10 cellular contexts compared by ENCODE assay signal in the genomic region with DNA sequence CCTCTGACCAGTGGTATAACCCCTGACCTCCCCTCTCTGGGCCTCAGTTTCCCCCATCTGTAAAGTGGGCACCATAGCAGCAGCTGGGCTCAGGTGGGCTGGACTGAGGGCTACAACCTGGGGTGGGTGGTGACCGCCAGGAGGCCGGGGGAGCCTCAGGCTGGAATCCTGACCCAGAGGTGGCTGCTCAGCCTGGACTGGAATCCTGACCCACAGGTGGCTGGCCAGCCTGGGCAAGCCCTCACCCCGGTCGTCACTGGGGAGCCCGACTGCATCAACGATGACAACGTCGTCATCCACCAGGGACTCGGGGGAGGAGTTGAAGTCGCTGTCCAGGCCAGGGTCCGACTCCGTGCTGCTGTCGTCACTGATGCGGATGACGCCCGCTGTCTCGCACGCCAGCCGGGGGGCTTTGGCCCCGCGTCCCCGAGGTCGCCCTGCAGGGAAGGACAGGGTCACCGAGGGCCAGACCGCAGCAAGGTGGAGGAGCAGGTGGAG. TPM values are rescaled to one million over a fixed set of nuclear protein-coding genes. Genes with fewer than 3 reads are reported as not detected.
DNase-seq lines count a peak whose midpoint lies in the region; ATAC-seq and TF ChIP-seq lines count a peak whose summit lies in the region.
"Had no signal": no experiment of that assay in that cellular context is flagged by ENCODE, and none has a peak within 500 bp of the region (broad histone marks: within the 10 kb centered on the region; RNA-seq: fewer than 3 reads in every experiment).

No MANE protein-coding gene starts in this region.

- peaks cover 0 to 2% (median 0%) of the 10 kb centered on the region in 7 donors for H3K9me3 Mint-ChIP-seq in CD14-positive monocyte
- H3K9me3 Mint-ChIP-seq: naive B cell; stimulated activated naive CD8-positive, alpha-beta T cell treated with anti-CD3 and anti-CD28 coated beads, Interleukin-15, amount 100 ng/mL, for 72 hours had no signal

- DNase-seq in CD14-positive monocyte (ENCODE audit: low spot score) (no peak), adipocyte (ENCODE audit: low read depth) (no peak), left lung (no peak), hippocampal formation (lab: John Stamatoyannopoulos, UW) (no peak), SIG-M5 treated with dmso at 0.1 percent for 504 hours (lab: John Stamatoyannopoulos, UW; ENCODE audit: unreplicated experiment) (no peak), putamen (ENCODE audit: low spot score) (no peak)
- no peak for DNase-seq in activated CD4-positive, alpha-beta T cell treated with anti-CD3 and anti-CD28 coated beads, Interleukin-2, amount 50 U/mL, for 1 hour

- H3K27me3 ChIP-seq in adipocyte (replicated peaks; ENCODE audit: control insufficient read depth, insufficient read depth, low read length) (no peaks in the 10 kb centered on the region), left lung (no peaks in the 10 kb centered on the region)

- H3K4me3 Mint-ChIP-seq in CD14-positive monocyte = no peak overlapping the region
- H3K4me3 Mint-ChIP-seq: stimulated activated naive CD8-positive, alpha-beta T cell treated with anti-CD3 and anti-CD28 coated beads, Interleukin-15, amount 100 ng/mL, for 72 hours had no signal

- H3K27me3 Mint-ChIP-seq in CD14-positive monocyte (ENCODE audit: low read depth in 3 of 3) = peaks cover 0 to 2% (median 0%) of the 10 kb centered on the region in 3 donors
- H3K27me3 Mint-ChIP-seq: naive B cell; stimulated activated naive CD8-positive, alpha-beta T cell treated with anti-CD3 and anti-CD28 coated beads, Interleukin-15, amount 100 ng/mL, for 72 hours had no signal

- H3K27ac ChIP-seq in left lung (peak overlapping the region; percentile 66 to 83), skin epidermis (peak overlapping the region in 16 of 21 experiments; percentile 51 to 85 (median 70))

- intact Hi-C loops in CD14-positive monocyte (cut with micrococcal nuclease) = loop anchor here (5.0 kb wide), 2 partner anchors 78 to 128 kb away; partner anchors contain the start of gene ATP5F1D (in 1 of the 2)
- intact Hi-C loops in left lung (cut with DNase I) = loop anchor here in 1 of 2 donors (5.0 kb wide), 1 partner anchor 78 kb away; no protein-coding TSS in a partner anchor

- no peaks in the 10 kb centered on the region for H3K9me3 ChIP-seq in adipocyte (ENCODE audit: control insufficient read depth, low read length)
- H3K9me3 ChIP-seq in left lung = no peaks in the 10 kb centered on the region

- peak overlapping the region in 4 of 7 donors; percentile 24 to 64 (median 43) for H3K27ac Mint-ChIP-seq in CD14-positive monocyte

- peaks cover 30 to 78% of the 10 kb centered on the region in 2 donors for H3K36me3 Mint-ChIP-seq in CD14-positive monocyte
- H3K36me3 Mint-ChIP-seq: naive B cell had no signal

- peaks cover 8% of the 10 kb centered on the region for H3K4me1 Mint-ChIP-seq in CD14-positive monocyte

- H3K9ac ChIP-seq in adipocyte (ENCODE audit: low read length) = peak overlapping the region; percentile 80

- TF ChIP-seq CTCF in CD14-positive monocyte (IDR thresholded peaks at IDR 0.05) (no peak), left lung (IDR thresholded peaks at IDR 0.05) (no peak)

- H3K4me1 ChIP-seq in adipocyte (ENCODE audit: control insufficient read depth, insufficient read depth, low read length) = peaks cover 7% of the 10 kb centered on the region
- peaks cover 7 to 30% of the 10 kb centered on the region in 2 donors for H3K4me1 ChIP-seq in left lung

- H3K4me3 ChIP-seq in adipocyte (ENCODE audit: low read length) (no peak overlapping the region), left lung (no peak overlapping the region), skin epidermis (no peak overlapping the region)

- peaks cover 76% of the 10 kb centered on the region for H3K36me3 ChIP-seq in adipocyte (ENCODE audit: control insufficient read depth, insufficient read depth, low read length, severe bottlenecking)
- H3K36me3 ChIP-seq in left lung = peaks cover 0 to 100% of the 10 kb centered on the region in 2 donors

- no peak for ATAC-seq in left lung

RNA-seq across cellular contexts. Expression of gene GPX4, which starts 10.2 kb away (rescaled TPM):
- polyA plus RNA-seq in CD14-positive monocyte = 100 to 1,000 TPM; 459 to 508 TPM
- total RNA-seq in left lung = 100 to 1,000 TPM; 266 to 365 TPM

RNA-seq across cellular contexts. Expression of gene POLR2E, which starts 18.9 kb away (rescaled TPM):
- polyA plus RNA-seq in CD14-positive monocyte = 100 to 1,000 TPM; 195 to 222 TPM
- total RNA-seq in left lung = 100 to 1,000 TPM; 139 to 160 TPM

RNA-seq across cellular contexts. Expression of gene ARHGAP45, which starts 47.1 kb away (rescaled TPM):
- 100 to 1,000 TPM; 108 to 137 TPM for polyA plus RNA-seq in CD14-positive monocyte
- 10 to 100 TPM; 71.1 to 83.8 TPM for total RNA-seq in left lung
